8 cellular contexts compared by ENCODE assay signal in genomic region chr7:74820146-74820805, GRCh38. TPM values are rescaled to one million over a fixed set of nuclear protein-coding genes. Genes with fewer than 3 reads are reported as not detected.
DNase-seq lines count a peak whose midpoint lies in the region; ATAC-seq and FAIRE-seq lines count a peak whose summit lies in the region.
"Not testable (repeated sequence)": the region's sequence is repeated elsewhere in the genome, so short reads cannot be mapped to it uniquely, and the experiment has no call there.

No MANE protein-coding gene starts in this region.

- intact Hi-C loops in sciatic nerve (cut with DNase I), result not testable (repeated sequence)

- FAIRE-seq in RCC 7860 (lab: Jason Lieb, UNC), result peak; percentile 99

- H3K36me3 Mint-ChIP-seq in effector memory CD8-positive, alpha-beta T cell (ENCODE audit: insufficient read depth), result not testable (repeated sequence)

- peak; percentile 74 for ATAC-seq in GM18520 (IDR thresholded peaks at IDR 0.05; ENCODE audit: unreplicated experiment)
- peak; percentile 71 for ATAC-seq in GM19438 (IDR thresholded peaks at IDR 0.05; ENCODE audit: low read depth, unreplicated experiment)
- ATAC-seq in GM21723 (IDR thresholded peaks at IDR 0.05; ENCODE audit: unreplicated experiment), result peak; percentile 89
- peak; percentile 94 for ATAC-seq in HG02885 (IDR thresholded peaks at IDR 0.05; ENCODE audit: poor library complexity, unreplicated experiment)
- peak; percentile 60 for ATAC-seq in HG03196 (IDR thresholded peaks at IDR 0.05; ENCODE audit: unreplicated experiment)
- peak; percentile 45 for ATAC-seq in effector memory CD8-positive, alpha-beta T cell (replicated peaks)
- peak; percentile 45 for ATAC-seq in sciatic nerve

- H3K4me1 Mint-ChIP-seq in effector memory CD8-positive, alpha-beta T cell (ENCODE audit: low read depth in 2 of 2), result not testable (repeated sequence)

- not testable (repeated sequence) for DNase-seq in RCC 7860 (ENCODE audit: low spot score); effector memory CD8-positive, alpha-beta T cell; sciatic nerve (ENCODE audit: low spot score)

- H3K4me3 Mint-ChIP-seq in effector memory CD8-positive, alpha-beta T cell, result not testable (repeated sequence)

- not testable (repeated sequence) for H3K27ac Mint-ChIP-seq in effector memory CD8-positive, alpha-beta T cell

- H3K27me3 Mint-ChIP-seq in effector memory CD8-positive, alpha-beta T cell, result not testable (repeated sequence)

- not testable (repeated sequence) for H3K9me3 Mint-ChIP-seq in effector memory CD8-positive, alpha-beta T cell

RNA-seq across cellular contexts. Expression of gene GTF2IRD2, which starts 31.1 kb away (rescaled TPM):
- 46.5 TPM for total RNA-seq in sciatic nerve

RNA-seq across cellular contexts. Expression of gene NCF1, which starts 46.5 kb away (rescaled TPM):
- total RNA-seq in sciatic nerve, result 15.3 TPM
